ENCODE assay signal across 10 cellular contexts in the genomic region with DNA sequence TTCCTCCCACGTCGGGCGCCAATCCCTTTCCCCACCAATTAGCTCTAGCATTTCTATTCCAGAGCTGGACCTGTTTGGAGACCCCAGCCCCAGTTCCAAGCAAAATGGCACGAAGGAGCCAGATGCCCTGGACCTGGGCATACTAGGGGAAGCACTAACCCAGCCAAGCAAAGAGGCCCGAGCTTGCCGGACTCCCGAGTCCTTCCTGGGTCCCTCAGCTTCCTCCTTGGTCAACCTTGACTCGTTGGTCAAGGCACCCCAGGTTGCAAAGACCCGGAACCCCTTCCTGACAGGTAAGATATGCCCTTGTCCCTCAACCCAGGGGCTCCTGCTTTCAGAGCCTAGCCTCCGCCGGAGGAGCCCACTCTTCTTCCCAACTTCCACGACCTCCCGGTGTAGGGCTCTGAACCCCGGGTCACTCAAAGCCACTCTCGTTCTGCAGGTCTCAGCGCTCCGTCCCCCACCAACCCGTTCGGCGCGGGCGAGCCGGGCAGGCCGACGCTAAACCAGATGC. TPM values are rescaled to one million over a fixed set of nuclear protein-coding genes. Genes with fewer than 3 reads are reported as not detected.
DNase-seq lines count a peak whose midpoint lies in the region; ATAC-seq and TF ChIP-seq lines count a peak whose summit lies in the region.
"Had no signal": no experiment of that assay in that cellular context is flagged by ENCODE, and none has a peak within 500 bp of the region (broad histone marks: within the 10 kb centered on the region; RNA-seq: fewer than 3 reads in every experiment).

No MANE protein-coding gene starts in this region.

- H3K4me1 Mint-ChIP-seq in IgD-negative memory B cell: peaks cover 7 to 18% (median 7%) of the 10 kb centered on the region in 3 donors
- H3K4me1 Mint-ChIP-seq in natural killer cell treated with Interleukin-12 subunit alpha and Interleukin-12 subunit beta and Interleukin-15 and Interleukin-18, amount 100 ng/mL, for 72 hours (ENCODE audit: low read depth in 2 of 2): peaks cover 11 to 20% of the 10 kb centered on the region in 2 donors

- H3K9me3 Mint-ChIP-seq in IgD-negative memory B cell: peaks cover 0 to 1% (median 0%) of the 10 kb centered on the region in 3 donors
- H3K9me3 Mint-ChIP-seq in natural killer cell treated with Interleukin-12 subunit alpha and Interleukin-12 subunit beta and Interleukin-15 and Interleukin-18, amount 100 ng/mL, for 72 hours: no peaks in the 10 kb centered on the region

- DNase-seq in AG09309 (ENCODE audit: low read depth) (no peak), choroid plexus epithelial cell (ENCODE audit: low read depth) (no peak), NCI-H526 treated with DMSO at 0.1 percent for 48 hours (lab: John Stamatoyannopoulos, UW) (no peak), GM20000 (ENCODE audit: low spot score) (no peak)
- DNase-seq in natural killer cell treated with Interleukin-12 subunit alpha and Interleukin-12 subunit beta and Interleukin-15 and Interleukin-18, amount 100 ng/mL, for 72 hours (ENCODE audit: low spot score): no peak

- no peak for ATAC-seq in natural killer cell treated with Interleukin-12 subunit alpha and Interleukin-12 subunit beta and Interleukin-15 and Interleukin-18, amount 100 ng/mL, for 72 hours
- ATAC-seq in HG03571 (IDR thresholded peaks at IDR 0.05; ENCODE audit: unreplicated experiment): no peak
- ATAC-seq in HG03565 (IDR thresholded peaks at IDR 0.05; ENCODE audit: unreplicated experiment): no peak

- H3K4me3 ChIP-seq in AG09309 (ENCODE audit: control insufficient read depth, low read depth, low read length) (peak overlapping the region; percentile 58), choroid plexus epithelial cell (ENCODE audit: low read depth, low read length) (peak overlapping the region; percentile 63)

- H3K36me3 Mint-ChIP-seq in IgD-negative memory B cell: no peaks in the 10 kb centered on the region
- no peaks in the 10 kb centered on the region for H3K36me3 Mint-ChIP-seq in natural killer cell treated with Interleukin-12 subunit alpha and Interleukin-12 subunit beta and Interleukin-15 and Interleukin-18, amount 100 ng/mL, for 72 hours

- H3K4me3 Mint-ChIP-seq in IgD-negative memory B cell: peak overlapping the region; percentile 81 to 95 (median 89)
- H3K4me3 Mint-ChIP-seq in natural killer cell treated with Interleukin-12 subunit alpha and Interleukin-12 subunit beta and Interleukin-15 and Interleukin-18, amount 100 ng/mL, for 72 hours: peak overlapping the region; percentile 84

- H3K27ac Mint-ChIP-seq in IgD-negative memory B cell: peak overlapping the region in 1 of 3 donors; percentile 59
- H3K27ac Mint-ChIP-seq in natural killer cell treated with Interleukin-12 subunit alpha and Interleukin-12 subunit beta and Interleukin-15 and Interleukin-18, amount 100 ng/mL, for 72 hours: no peak overlapping the region

- peaks cover 5% of the 10 kb centered on the region for H3K27me3 Mint-ChIP-seq in IgD-negative memory B cell
- H3K27me3 Mint-ChIP-seq in natural killer cell treated with Interleukin-12 subunit alpha and Interleukin-12 subunit beta and Interleukin-15 and Interleukin-18, amount 100 ng/mL, for 72 hours: peaks cover 11 to 19% of the 10 kb centered on the region in 2 donors

- TF ChIP-seq CTCF in AG09309 (IDR thresholded peaks at IDR 0.05; ENCODE audit: control insufficient read depth, insufficient read depth, low read depth, low read length, missing control alignments) (no peak), choroid plexus epithelial cell (conservative IDR thresholded peaks at IDR 0.05; ENCODE audit: low read depth, low read length) (no peak), GM20000 (IDR thresholded peaks at IDR 0.05; ENCODE audit: extremely low read depth, missing control alignments) (no peak)

RNA-seq across cellular contexts. Expression of a gene that starts 5.5 kb away (rescaled TPM):
- polyA plus RNA-seq in IgD-negative memory B cell: 12.8 TPM
- 10 to 100 TPM; 15.3 to 25.6 TPM for total RNA-seq in natural killer cell treated with Interleukin-12 subunit alpha and Interleukin-12 subunit beta and Interleukin-15 and Interleukin-18, amount 100 ng/mL, for 72 hours

RNA-seq across cellular contexts. Expression of a gene that starts 8.9 kb away (rescaled TPM):
- not detected for polyA plus RNA-seq in IgD-negative memory B cell
- total RNA-seq in natural killer cell treated with Interleukin-12 subunit alpha and Interleukin-12 subunit beta and Interleukin-15 and Interleukin-18, amount 100 ng/mL, for 72 hours: not detected
- total RNA-seq: T-helper 2 cell treated with Interferon-gamma antibody and Interleukin-4, amounts not matched to agents 100 ng/mL and 5 ng/mL, for 36 hours had no signal

RNA-seq across cellular contexts. Expression of a gene that starts 19.1 kb away (rescaled TPM):
- polyA plus RNA-seq in IgD-negative memory B cell: not detected
- not detected for total RNA-seq in natural killer cell treated with Interleukin-12 subunit alpha and Interleukin-12 subunit beta and Interleukin-15 and Interleukin-18, amount 100 ng/mL, for 72 hours
- total RNA-seq: pulmonary artery endothelial cell; T-helper 2 cell treated with Interferon-gamma antibody and Interleukin-4, amounts not matched to agents 100 ng/mL and 5 ng/mL, for 36 hours had no signal

RNA-seq across cellular contexts. Expression of a gene that starts 33.2 kb away (rescaled TPM):
- 1.3 TPM for polyA plus RNA-seq in IgD-negative memory B cell
- total RNA-seq in natural killer cell treated with Interleukin-12 subunit alpha and Interleukin-12 subunit beta and Interleukin-15 and Interleukin-18, amount 100 ng/mL, for 72 hours: 1 to 10 TPM; 1.1 to 2.8 TPM
